8 cellular contexts compared by ENCODE assay signal in the genomic region with DNA sequence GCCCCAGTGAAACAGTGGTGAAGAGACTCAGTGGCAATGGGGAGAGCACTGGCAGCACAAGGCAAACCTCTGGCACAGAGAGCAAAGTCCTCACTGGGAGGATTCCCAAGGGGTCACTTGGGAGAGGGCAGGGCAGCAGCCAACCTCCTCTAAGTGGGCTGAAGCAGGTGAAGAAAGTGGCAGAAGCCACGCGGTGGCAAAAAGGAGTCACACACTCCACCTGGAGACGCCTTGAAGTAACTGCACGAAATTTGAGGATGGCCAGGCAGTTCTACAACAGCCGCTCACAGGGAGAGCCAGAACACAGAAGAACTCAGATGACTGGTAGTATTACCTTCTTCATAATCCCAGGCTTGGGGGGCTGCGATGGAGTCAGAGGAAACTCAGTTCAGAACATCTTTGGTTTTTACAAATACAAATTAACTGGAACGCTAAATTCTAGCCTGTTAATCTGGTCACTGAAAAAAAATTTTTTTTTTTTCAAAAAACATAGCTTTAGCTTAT. TPM values are rescaled to one million over a fixed set of nuclear protein-coding genes. Genes with fewer than 3 reads are reported as not detected.
A peak's percentile ranks its signal among the peaks of the same experiment; 100 is the strongest.
DNase-seq lines count a peak whose midpoint lies in the region; ATAC-seq, FAIRE-seq and TF ChIP-seq lines count a peak whose summit lies in the region.

No MANE protein-coding gene starts in this region.

- H4K20me1 ChIP-seq in PC-3 (ENCODE audit: low read length), result no peaks in the 10 kb centered on the region

- H3K9me3 ChIP-seq in PC-3 (ENCODE audit: low read length) (no peaks in the 10 kb centered on the region), gastroesophageal sphincter (no peaks in the 10 kb centered on the region)

- no peak for FAIRE-seq in D721Med (lab: Jason Lieb, UNC)

- peak overlapping the region; percentile 97 for H3K9ac ChIP-seq in PC-3 (ENCODE audit: low read length)

- H3K4me3 Mint-ChIP-seq in activated T-helper 1 cell treated with anti-CD3 and anti-CD28 coated beads, Interleukin-12 subunit alpha, Interleukin-12 subunit beta, Interleukin-2, Interleukin-4 antibody, amounts not matched to agents 30 ng/mL and 10 ng/mL and 1 ng/mL, durations not matched to agents 14 hours and 24 hours and 36 hours, result peak overlapping the region; percentile 32

- H3K36me3 Mint-ChIP-seq in activated T-helper 1 cell treated with anti-CD3 and anti-CD28 coated beads, Interleukin-12 subunit alpha, Interleukin-12 subunit beta, Interleukin-2, Interleukin-4 antibody, amounts not matched to agents 30 ng/mL and 10 ng/mL and 1 ng/mL, durations not matched to agents 14 hours and 24 hours and 36 hours (ENCODE audit: low read depth), result no peaks in the 10 kb centered on the region

- H3K27ac ChIP-seq in PC-3 (ENCODE audit: low read length) (peak overlapping the region; percentile 97), gastroesophageal sphincter (peak overlapping the region; percentile 47 to 82 (median 80))

- 17 to 23% methylated on average over 3 to 7 of the region's 7 CpGs for WGBS in gastroesophageal sphincter (ENCODE audit: low coverage in 1 of 2), 2 donors

- CTCF ChIA-PET in PC-3 (lab: Charles Lee), result interaction anchor here (0.6 to 2.7 kb wide), 21 partner anchors 9 to 539 kb away, joined by 3 to 88 read pairs (median 5); no protein-coding TSS in a partner anchor

- TF ChIP-seq POLR2A in gastroesophageal sphincter (IDR thresholded peaks at IDR 0.05), result no peak

- no peaks in the 10 kb centered on the region for H3K9me2 ChIP-seq in PC-3 (replicated peaks; ENCODE audit: low read length)

- H3K4me1 Mint-ChIP-seq in activated T-helper 1 cell treated with anti-CD3 and anti-CD28 coated beads, Interleukin-12 subunit alpha, Interleukin-12 subunit beta, Interleukin-2, Interleukin-4 antibody, amounts not matched to agents 30 ng/mL and 10 ng/mL and 1 ng/mL, durations not matched to agents 14 hours and 24 hours and 36 hours (ENCODE audit: low read depth), result peaks cover 47% of the 10 kb centered on the region

- H3K27ac Mint-ChIP-seq in activated T-helper 1 cell treated with anti-CD3 and anti-CD28 coated beads, Interleukin-12 subunit alpha, Interleukin-12 subunit beta, Interleukin-2, Interleukin-4 antibody, amounts not matched to agents 30 ng/mL and 10 ng/mL and 1 ng/mL, durations not matched to agents 14 hours and 24 hours and 36 hours, result no peak overlapping the region

- H3K27me3 ChIP-seq in PC-3 (ENCODE audit: low read length) (no peaks in the 10 kb centered on the region), gastroesophageal sphincter (no peaks in the 10 kb centered on the region)

- TF ChIP-seq CTCF in D721Med (IDR thresholded peaks at IDR 0.05; ENCODE audit: insufficient read depth, missing control alignments) (peak; percentile 38), PC-3 (conservative IDR thresholded peaks at IDR 0.05; ENCODE audit: low read depth, low read length) (peak; percentile 76), gastroesophageal sphincter (IDR thresholded peaks at IDR 0.05) (peak; percentile 45 to 66 (median 59))

- H3K4me3 ChIP-seq in PC-3 (ENCODE audit: low read length) (peak overlapping the region; percentile 74; the same call in 1 of the 2 replicates), gastroesophageal sphincter (peak overlapping the region; percentile 30 to 45)

- POLR2A ChIA-PET in PC-3 (lab: Charles Lee; ENCODE audit: unreplicated experiment), result interaction anchor here (0.6 to 1.4 kb wide), 9 partner anchors 8 to 161 kb away, joined by 3 to 15 read pairs (median 11); no protein-coding TSS in a partner anchor

- peak overlapping the region; percentile 95 for H3K4me2 ChIP-seq in PC-3 (ENCODE audit: low read length)

- no peaks in the 10 kb centered on the region for H3K36me3 ChIP-seq in PC-3 (ENCODE audit: low read depth, low read length)
- H3K36me3 ChIP-seq in gastroesophageal sphincter, result no peaks in the 10 kb centered on the region

- H3K4me1 ChIP-seq in PC-3 (ENCODE audit: insufficient read depth, low read length), result peaks cover 66% of the 10 kb centered on the region
- H3K4me1 ChIP-seq in gastroesophageal sphincter, result peaks cover 3 to 73% (median 28%) of the 10 kb centered on the region in 3 donors

- H3K9me3 Mint-ChIP-seq in activated T-helper 1 cell treated with anti-CD3 and anti-CD28 coated beads, Interleukin-12 subunit alpha, Interleukin-12 subunit beta, Interleukin-2, Interleukin-4 antibody, amounts not matched to agents 30 ng/mL and 10 ng/mL and 1 ng/mL, durations not matched to agents 14 hours and 24 hours and 36 hours, result no peaks in the 10 kb centered on the region

- ATAC-seq in GM19372 (IDR thresholded peaks at IDR 0.05; ENCODE audit: low read depth, unreplicated experiment), result peak; percentile 78
- peak; percentile 75 for ATAC-seq in HG03469 (IDR thresholded peaks at IDR 0.05; ENCODE audit: unreplicated experiment)
- ATAC-seq in PC-3, result peak; percentile 69
- peak; percentile 44 for ATAC-seq in gastroesophageal sphincter

- peaks cover 29% of the 10 kb centered on the region for H3K27me3 Mint-ChIP-seq in activated T-helper 1 cell treated with anti-CD3 and anti-CD28 coated beads, Interleukin-12 subunit alpha, Interleukin-12 subunit beta, Interleukin-2, Interleukin-4 antibody, amounts not matched to agents 30 ng/mL and 10 ng/mL and 1 ng/mL, durations not matched to agents 14 hours and 24 hours and 36 hours (ENCODE audit: insufficient read depth)

- no peak for TF ChIP-seq EP300 in gastroesophageal sphincter (IDR thresholded peaks at IDR 0.05)

- DNase-seq in D721Med (ENCODE audit: insufficient read length, low spot score), result no peak
- DNase-seq in PC-3, result peak; percentile 84
- DNase-seq in activated T-helper 1 cell treated with anti-CD3 and anti-CD28 coated beads, Interleukin-12 subunit alpha, Interleukin-12 subunit beta, Interleukin-2, Interleukin-4 antibody, amounts not matched to agents 30 ng/mL and 10 ng/mL and 1 ng/mL, durations not matched to agents 14 hours and 24 hours and 36 hours (ENCODE audit: low spot score), result peak; percentile 46
- peak in 6 of 10 donors; percentile 13 to 89 (median 36) for DNase-seq in posterior cingulate gyrus
- no peak for DNase-seq in cerebellum (ENCODE audit: low spot score)

- H3K79me2 ChIP-seq in PC-3 (ENCODE audit: low read length), result peaks cover 7% of the 10 kb centered on the region; the same call in 1 of the 2 replicates

- no peaks in the 10 kb centered on the region for H3F3A ChIP-seq in PC-3 (ENCODE audit: low read length, unreplicated experiment)

- intact Hi-C loops in PC-3 (cut with micrococcal nuclease) (loop anchor here (1.0 to 5.0 kb wide), 7 partner anchors 53 to 346 kb away; no protein-coding TSS in a partner anchor), posterior cingulate gyrus (cut with DNase I) (loop anchor here (2.0 to 10.0 kb wide), 2 partner anchors 164 to 328 kb away; no protein-coding TSS in a partner anchor)
- intact Hi-C loops in activated T-helper 1 cell treated with anti-CD3 and anti-CD28 coated beads, Interleukin-12 subunit alpha, Interleukin-12 subunit beta, Interleukin-2, Interleukin-4 antibody, amounts not matched to agents 30 ng/mL and 10 ng/mL and 1 ng/mL, durations not matched to agents 14 hours and 24 hours and 36 hours (cut with micrococcal nuclease), result loop anchor here (1.0 to 5.0 kb wide), 4 partner anchors 49 to 166 kb away; no protein-coding TSS in a partner anchor

- H2AFZ ChIP-seq in PC-3 (ENCODE audit: low read length), result no peak overlapping the region

- BruUV-seq in PC-3 (replicated peaks; lab: Mats Ljungman, UMichigan), result TSS peak; percentile 78

RNA-seq across cellular contexts. Expression of gene IL6, which starts 0.6 kb away (rescaled TPM):
- total RNA-seq in PC-3 (2014; rRNA removed), result 110 and 113 TPM in 2 replicates
- 0.32 and 0.54 TPM in 2 replicates for total RNA-seq in activated T-helper 1 cell treated with anti-CD3 and anti-CD28 coated beads, Interleukin-12 subunit alpha, Interleukin-12 subunit beta, Interleukin-2, Interleukin-4 antibody, amounts not matched to agents 30 ng/mL and 10 ng/mL and 1 ng/mL, durations not matched to agents 14 hours and 24 hours and 36 hours
- 10 to 100 TPM in 1 of 4 donors, under 1 TPM in 1, not detected in 2; 0.85 to 27.9 TPM for total RNA-seq in gastroesophageal sphincter
- total RNA-seq in cerebellum, result not detected

Comparison
In these comparisons a context has a peak if more than half of its experiments do, and no peak if none do; other contexts are left out.
1. DNase-seq: peak in PC-3 (single experiment), activated T-helper 1 cell treated with anti-CD3 and anti-CD28 coated beads, Interleukin-12 subunit alpha, Interleukin-12 subunit beta, Interleukin-2, Interleukin-4 antibody, amounts not matched to agents 30 ng/mL and 10 ng/mL and 1 ng/mL, durations not matched to agents 14 hours and 24 hours and 36 hours (single experiment) and posterior cingulate gyrus (6 of 10); none in D721Med (single experiment) and cerebellum (single experiment).
2. Peak in every context shown above with its lines, with median percentiles within 50 percentile points of each other: CTCF ChIP-seq and ATAC-seq.